Comparison of ENCODE assay signal across 8 cellular contexts in the genomic region with DNA sequence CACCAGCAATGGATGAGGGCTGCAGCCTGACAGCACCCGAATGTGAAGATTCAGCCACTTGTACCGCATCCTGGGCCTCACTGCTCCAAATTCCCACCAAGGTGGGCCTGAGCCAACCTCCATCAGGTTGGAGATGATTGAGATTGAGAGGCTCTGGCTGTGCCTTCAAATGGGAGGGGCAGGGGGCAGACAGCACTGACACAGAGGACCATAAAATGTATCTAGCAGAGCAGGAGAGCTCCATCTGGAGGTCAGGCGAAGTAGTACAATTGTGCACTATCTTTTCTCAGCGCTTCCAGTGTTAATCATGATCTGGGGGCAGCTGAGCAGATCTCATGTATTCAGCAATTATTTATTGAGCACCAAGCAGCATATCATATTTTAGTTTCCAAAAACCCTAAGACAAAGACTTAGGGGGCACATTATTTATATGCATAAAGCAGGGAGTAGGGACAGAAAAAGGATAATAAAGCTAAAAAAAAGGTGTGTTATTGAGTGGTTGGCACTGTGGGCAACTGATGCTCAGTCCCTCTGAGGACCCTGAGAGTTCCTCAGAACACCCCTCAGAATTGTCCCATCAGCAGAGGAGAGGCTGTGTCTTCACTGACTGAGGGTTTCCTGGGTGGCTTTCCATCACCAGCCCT. TPM values are rescaled to one million over a fixed set of nuclear protein-coding genes. Genes with fewer than 3 reads are reported as not detected.
DNase-seq lines count a peak whose midpoint lies in the region; ATAC-seq, FAIRE-seq and TF ChIP-seq lines count a peak whose summit lies in the region.

No MANE protein-coding gene starts in this region.

- WGBS in tibial nerve, 2 donors, result 72 to 76% methylated on average over 4 of the region's 4 CpGs

- no peak for TF ChIP-seq POLR2A in tibial nerve (IDR thresholded peaks at IDR 0.05)

- peak; percentile 43 to 60 (median 53) for TF ChIP-seq CTCF in tibial nerve (IDR thresholded peaks at IDR 0.05)

- peaks cover 12% of the 10 kb centered on the region for H3K4me1 Mint-ChIP-seq in activated CD4-positive, alpha-beta T cell treated with anti-CD3 and anti-CD28 coated beads, Interleukin-2, amount 10 ng/mL, durations not matched to agents 7 days and 5 days
- peaks cover 24 to 48% (median 38%) of the 10 kb centered on the region in 3 donors for H3K4me1 Mint-ChIP-seq in naive B cell

- POLR2A ChIA-PET in activated CD4-positive, alpha-beta T cell treated with anti-CD3 and anti-CD28 coated beads, Interleukin-2, amount 10 ng/mL, durations not matched to agents 7 days and 5 days (lab: Charles Lee), result no interaction called here

- no peak overlapping the region for H3K4me3 ChIP-seq in tibial nerve

- peaks cover 0 to 25% (median 14%) of the 10 kb centered on the region in 4 donors for H3K4me1 ChIP-seq in tibial nerve

- no peaks in the 10 kb centered on the region for H3K36me3 ChIP-seq in tibial nerve

- H3K27ac ChIP-seq in tibial nerve, result no peak overlapping the region

- no peak for TF ChIP-seq EP300 in tibial nerve (IDR thresholded peaks at IDR 0.05)

- H3K9me3 ChIP-seq in tibial nerve, result no peaks in the 10 kb centered on the region

- FAIRE-seq in GM18507 (lab: Jason Lieb, UNC), result peak; percentile 50

- no peaks in the 10 kb centered on the region for H3K27me3 Mint-ChIP-seq in activated CD4-positive, alpha-beta T cell treated with anti-CD3 and anti-CD28 coated beads, Interleukin-2, amount 10 ng/mL, durations not matched to agents 7 days and 5 days
- H3K27me3 Mint-ChIP-seq in naive B cell, result no peaks in the 10 kb centered on the region

- CTCF ChIA-PET in activated CD4-positive, alpha-beta T cell treated with anti-CD3 and anti-CD28 coated beads, Interleukin-2, amount 10 ng/mL, durations not matched to agents 7 days and 5 days (lab: Charles Lee), result interaction anchor here (0.6 to 1.5 kb wide), 14 partner anchors 9 to 257 kb away, joined by 3 to 6 read pairs (median 3); no protein-coding TSS in a partner anchor

- peaks cover 3% of the 10 kb centered on the region for H3K36me3 Mint-ChIP-seq in activated CD4-positive, alpha-beta T cell treated with anti-CD3 and anti-CD28 coated beads, Interleukin-2, amount 10 ng/mL, durations not matched to agents 7 days and 5 days (ENCODE audit: low read depth)
- H3K36me3 Mint-ChIP-seq in naive B cell, result no peaks in the 10 kb centered on the region

- no peaks in the 10 kb centered on the region for H3K27me3 ChIP-seq in tibial nerve

- ATAC-seq in HG02870 (IDR thresholded peaks at IDR 0.05; ENCODE audit: unreplicated experiment) (peak; percentile 75), naive B cell (ENCODE audit: low read depth in 2 of 2) (peak; percentile 63 to 69)

- H3K27ac Mint-ChIP-seq in activated CD4-positive, alpha-beta T cell treated with anti-CD3 and anti-CD28 coated beads, Interleukin-2, amount 10 ng/mL, durations not matched to agents 7 days and 5 days, result no peak overlapping the region
- peak overlapping the region in 2 of 6 donors; percentile 53 to 60 for H3K27ac Mint-ChIP-seq in naive B cell

- DNase-seq in AG08396 (ENCODE audit: low spot score) (peak; percentile 45), GM18507 (ENCODE audit: extremely low spot score, insufficient read length, low read depth) (peak; percentile 40), NCI-H2081 (lab: John Stamatoyannopoulos, UW) (peak; percentile 38 to 61), naive B cell (peak; percentile 46), tibial nerve (ENCODE audit: low spot score in 2 of 2) (no peak)
- DNase-seq in activated CD4-positive, alpha-beta T cell treated with anti-CD3 and anti-CD28 coated beads, Interleukin-2, amount 10 ng/mL, durations not matched to agents 7 days and 5 days, result peak; percentile 66
- peak; percentile 9 for DNase-seq in effector CD8-positive, alpha-beta T cell (lab: John Stamatoyannopoulos, UW)

- H3K9me3 Mint-ChIP-seq in activated CD4-positive, alpha-beta T cell treated with anti-CD3 and anti-CD28 coated beads, Interleukin-2, amount 10 ng/mL, durations not matched to agents 7 days and 5 days, result no peaks in the 10 kb centered on the region
- peaks cover 0 to 2% (median 0%) of the 10 kb centered on the region in 7 donors for H3K9me3 Mint-ChIP-seq in naive B cell

- H3K4me3 Mint-ChIP-seq in activated CD4-positive, alpha-beta T cell treated with anti-CD3 and anti-CD28 coated beads, Interleukin-2, amount 10 ng/mL, durations not matched to agents 7 days and 5 days, result no peak overlapping the region
- no peak overlapping the region for H3K4me3 Mint-ChIP-seq in naive B cell

RNA-seq across cellular contexts. Expression of a gene that starts 31.6 kb away (rescaled TPM):
- not detected for total RNA-seq in activated CD4-positive, alpha-beta T cell treated with anti-CD3 and anti-CD28 coated beads, Interleukin-2, amount 10 ng/mL, durations not matched to agents 7 days and 5 days
- polyA plus RNA-seq in naive B cell (ENCODE audit: low read depth in 6 of 6), result not detected
- total RNA-seq in tibial nerve, result 10 to 100 TPM in 2 of 4 donors, 1 to 10 TPM in 2; 5.7 to 11.0 (median 8.2) TPM

Comparison
In these comparisons a context has a peak if more than half of its experiments do, and no peak if none do; other contexts are left out.
1. DNase-seq: peak in AG08396 (single experiment), GM18507 (single experiment), NCI-H2081 (2 of 2), activated CD4-positive, alpha-beta T cell treated with anti-CD3 and anti-CD28 coated beads, Interleukin-2, amount 10 ng/mL, durations not matched to agents 7 days and 5 days (single experiment), effector CD8-positive, alpha-beta T cell (single experiment) and naive B cell (single experiment); none in tibial nerve (0 of 2).
2. RNA of a gene that starts 31.6 kb away (total RNA-seq): 5.7 to 11.0 TPM in tibial nerve; not detected in activated CD4-positive, alpha-beta T cell treated with anti-CD3 and anti-CD28 coated beads, Interleukin-2, amount 10 ng/mL, durations not matched to agents 7 days and 5 days; every median in the first group is over 4 times any median in the second.